ENCODE assay signal across 1 cellular context in genomic region chr21:33206771-33207290, GRCh38.
TF ChIP-seq lines count a peak whose summit lies in the region.

No MANE protein-coding gene starts in this region.

TF ChIP-seq in K562, 482 proteins besides CTCF, POLR2A, EP300 and RAD21:
- no peak for TF ChIP-seq SMAD4 (CRISPR knock-in tag; conservative IDR thresholded peaks at IDR 0.05)
- TF ChIP-seq SPI1 (IDR thresholded peaks at IDR 0.05; ENCODE audit: borderline replicate concordance, low read depth, low read length) = 0 out of 2 replicates have a peak, but pooled peaks have one; percentile 29
